8 cellular contexts compared by ENCODE assay signal in the genomic region with DNA sequence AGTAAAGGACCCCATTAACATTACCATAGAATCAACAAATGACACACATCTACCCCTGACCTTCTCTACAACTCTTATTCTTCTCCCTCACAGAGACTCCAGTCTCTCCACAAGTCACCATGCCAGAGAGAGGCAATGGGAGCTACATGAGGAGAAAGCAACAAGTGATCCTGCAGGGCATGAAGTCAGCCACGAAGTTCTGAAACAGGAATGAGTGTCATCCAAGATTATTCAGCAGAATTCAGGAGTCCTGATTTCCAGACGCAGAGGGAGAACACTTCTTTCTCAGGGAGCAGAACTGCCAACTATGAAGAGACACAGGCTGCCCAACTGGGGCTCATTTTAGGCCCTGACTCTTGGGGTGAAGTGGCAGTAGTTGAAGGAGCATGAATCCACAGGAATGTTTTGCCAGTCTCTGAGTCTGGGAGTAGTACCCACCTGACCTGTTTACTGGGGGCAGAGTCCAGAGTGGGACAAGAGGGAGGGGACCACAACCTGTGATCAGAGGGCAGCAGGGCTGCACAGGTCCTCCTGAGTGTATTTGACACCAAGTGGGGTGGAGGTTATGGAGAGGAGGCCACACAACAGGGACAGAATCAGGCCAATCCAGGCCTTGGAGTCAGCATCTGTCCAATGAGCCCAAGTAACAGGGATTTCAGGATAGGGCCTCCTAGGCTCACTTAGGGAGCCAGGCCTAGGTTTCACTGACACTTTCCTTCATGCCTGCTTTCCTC. TPM values are rescaled to one million over a fixed set of nuclear protein-coding genes. Genes with fewer than 3 reads are reported as not detected.
DNase-seq lines count a peak whose midpoint lies in the region; ATAC-seq and TF ChIP-seq lines count a peak whose summit lies in the region.

No MANE protein-coding gene starts in this region.

- H3K27me3 ChIP-seq in GM23248 (replicated peaks; ENCODE audit: insufficient read depth), result no peaks in the 10 kb centered on the region
- H3K27me3 ChIP-seq in gastrocnemius medialis, result no peaks in the 10 kb centered on the region

- H3K9me3 ChIP-seq in GM23248 (ENCODE audit: low read depth), result no peaks in the 10 kb centered on the region
- H3K9me3 ChIP-seq in gastrocnemius medialis, result no peaks in the 10 kb centered on the region

- H3K9ac ChIP-seq in GM23248, result peak overlapping the region; percentile 75

- peak overlapping the region; percentile 83 for H2AFZ ChIP-seq in GM23248

- H3K4me2 ChIP-seq in GM23248 (ENCODE audit: unreplicated experiment), result peak overlapping the region; percentile 79

- no peak for ATAC-seq in gastrocnemius medialis
- ATAC-seq in GM19023 (IDR thresholded peaks at IDR 0.05; ENCODE audit: unreplicated experiment), result no peak

- TF ChIP-seq POLR2A in gastrocnemius medialis (IDR thresholded peaks at IDR 0.05), result no peak

- 0 out of 2 replicates have a peak, but pooled peaks cover 5% of the 10 kb centered on the region for H3K4me1 ChIP-seq in GM23248 (ENCODE audit: insufficient read depth)
- peaks cover 30 to 37% of the 10 kb centered on the region in 2 donors for H3K4me1 ChIP-seq in gastrocnemius medialis

- in situ Hi-C loops in GM23248 (cut with MboI) (no loop called here), gastrocnemius medialis (cut with MboI; ENCODE audit: low sequenced_read_pairs in 4 of 4) (loop anchor here (10.0 to 25.0 kb wide), 3 partner anchors 145 to 495 kb away; no protein-coding TSS in a partner anchor)

- DNase-seq in GM23248 (no peak), foreskin fibroblast (peak in 1 of 2 donors; percentile 12), gastrocnemius medialis (no peak), midbrain (lab: John Stamatoyannopoulos, UW) (no peak), HuH-7.5 (ENCODE audit: low spot score) (no peak)
- DNase-seq in activated CD4-positive, CD25-positive, alpha-beta regulatory T cell treated with anti-CD3 and anti-CD28 coated beads, Interleukin-2, amount 50 U/mL, for 72 hours, result no peak

- no peaks in the 10 kb centered on the region for H3K9me2 ChIP-seq in GM23248 (ENCODE audit: insufficient read depth)

- H4K20me1 ChIP-seq in GM23248 (ENCODE audit: insufficient read depth), result no peaks in the 10 kb centered on the region

- H3K36me3 ChIP-seq in GM23248 (ENCODE audit: low read depth) (no peaks in the 10 kb centered on the region; the same call in 1 of the 2 replicates), gastrocnemius medialis (peaks cover 0 to 10% of the 10 kb centered on the region in 2 donors)

- intact Hi-C loops in gastrocnemius medialis (cut with DNase I; ENCODE audit: low total_unique reads), result loop anchor here (1.0 to 5.0 kb wide), 2 partner anchors 165 to 640 kb away; partner anchors contain the start of genes PRR11, SKA2 and SUPT4H1

- 32% methylated on average over 2 of the region's 2 CpGs for WGBS in GM23248 (ENCODE audit: low coverage in 1 of 2, low lambda C conversion rate in 2 of 2, missing lambda C conversion rate in 2 of 2), 2 experiments

- H3K79me2 ChIP-seq in GM23248 (ENCODE audit: insufficient read depth), result no peaks in the 10 kb centered on the region

- H3K4me3 ChIP-seq in GM23248 (peak overlapping the region; percentile 74), foreskin fibroblast (ENCODE audit: low read depth in 1 of 2, low read length in 2 of 2) (peak overlapping the region; percentile 84 to 91), gastrocnemius medialis (peak overlapping the region; percentile 64 to 84 (median 78))

- H3K27ac ChIP-seq in GM23248 (peak overlapping the region; percentile 55), VCaP (peak overlapping the region; percentile 93), gastrocnemius medialis (peak overlapping the region; percentile 91 to 95 (median 93))

- H3F3A ChIP-seq in GM23248 (ENCODE audit: insufficient read depth), result peaks cover 20% of the 10 kb centered on the region

- TF ChIP-seq CTCF in VCaP (conservative IDR thresholded peaks at IDR 0.05) (no peak), foreskin fibroblast (IDR thresholded peaks at IDR 0.05; ENCODE audit: low read depth, low read length) (no peak), gastrocnemius medialis (IDR thresholded peaks at IDR 0.05 in 4 of 5, conservative IDR thresholded peaks at IDR 0.05 in 1 of 5) (no peak)

RNA-seq across cellular contexts. Expression of gene MTMR4, which starts 2.4 kb away (rescaled TPM):
- 19.6 and 20.4 TPM in 2 replicates for total RNA-seq in GM23248 (2014; rRNA removed; shearing (Covaris generic))
- polyA plus RNA-seq in GM23248 (2016; fragmentation: Nextera tagmentation; extraction: Ambion mirVana), result 8.0 and 8.2 TPM in 2 replicates
- total RNA-seq in gastrocnemius medialis, result 10 to 100 TPM in 3 of 4 donors, 1 to 10 TPM in 1; 7.9 to 16.1 (median 11.1) TPM

RNA-seq across cellular contexts. Expression of gene HSF5, which starts 28.6 kb away (rescaled TPM):
- not detected in 2 replicates for total RNA-seq in GM23248 (2014; rRNA removed; shearing (Covaris generic))
- polyA plus RNA-seq in GM23248 (2016; fragmentation: Nextera tagmentation; extraction: Ambion mirVana), result not detected in 2 replicates
- not detected for total RNA-seq in gastrocnemius medialis
